ENCODE assay signal across 1 cellular context in genomic region chr2:227661019-227661726, GRCh38.
TF ChIP-seq lines count a peak whose summit lies in the region.

No MANE protein-coding gene starts in this region.

TF ChIP-seq in H1, 55 proteins besides CTCF, POLR2A, EP300 and RAD21:
- TF ChIP-seq SP1 (IDR thresholded peaks at IDR 0.05; ENCODE audit: low read depth, low read length) (peak; percentile 57; the same call in 1 of the 2 replicates), USF2 (IDR thresholded peaks at IDR 0.05; ENCODE audit: low read length) (0 out of 2 replicates have a peak, but pooled peaks have one; percentile 15), ASH2L (IDR thresholded peaks at IDR 0.05; ENCODE audit: low read length) (peak; percentile 55), MAX (IDR thresholded peaks at IDR 0.05) (peak; percentile 39; the same call in 1 of the 2 replicates), CHD2 (IDR thresholded peaks at IDR 0.05; ENCODE audit: low read length) (peak; percentile 19; the same call in 1 of the 2 replicates), CEBPB (IDR thresholded peaks at IDR 0.05; ENCODE audit: low read depth, low read length) (no peak)
